In the genomic region with DNA sequence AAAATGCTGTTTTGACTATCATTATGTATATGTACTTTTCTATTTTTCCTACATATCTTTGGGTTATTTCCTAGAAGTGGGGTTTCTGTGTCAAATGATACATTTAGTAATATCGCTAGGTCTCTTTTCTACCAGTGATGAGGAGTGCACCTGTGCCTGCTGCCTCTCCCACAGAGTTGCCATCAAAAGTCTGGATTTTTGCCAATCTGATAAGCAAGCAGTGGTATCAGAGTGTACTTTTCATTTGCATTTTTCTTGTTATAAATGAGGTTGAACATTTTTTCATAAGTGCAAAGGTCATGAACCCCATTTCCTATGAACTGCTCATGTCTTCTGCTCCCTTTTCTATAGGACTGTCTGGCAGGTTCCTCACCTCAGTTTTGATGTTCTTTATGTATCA, we compare ENCODE assay signal across 1 cellular context.
A peak's percentile ranks its signal among the peaks of the same experiment; 100 is the strongest.
TF ChIP-seq lines count a peak whose summit lies in the region.

No MANE protein-coding gene starts in this region.

TF ChIP-seq in endothelial cell of umbilical vein, 7 proteins besides CTCF, POLR2A, EP300 and RAD21:
- no peak for TF ChIP-seq JUN (IDR thresholded peaks at IDR 0.05; ENCODE audit: borderline replicate concordance, insufficient read depth, insufficient read length, low read depth)
- peak; percentile 32 for TF ChIP-seq GATA2 (IDR thresholded peaks at IDR 0.05; ENCODE audit: insufficient read depth, insufficient read length, low read depth, low read length)
